ENCODE assay signal across 11 cellular contexts in genomic region chr11:120239713-120240640, GRCh38. TPM values are rescaled to one million over a fixed set of nuclear protein-coding genes. Genes with fewer than 3 reads are reported as not detected.
A peak's percentile ranks its signal among the peaks of the same experiment; 100 is the strongest.
DNase-seq lines count a peak whose midpoint lies in the region; ATAC-seq and TF ChIP-seq lines count a peak whose summit lies in the region.
"Had no signal": no experiment of that assay in that cellular context is flagged by ENCODE, and none has a peak within 500 bp of the region (broad histone marks: within the 10 kb centered on the region; RNA-seq: fewer than 3 reads in every experiment).

Gene POU2F3, plus strand, starts transcription at chr11:120240140. Its CDS starts 204 bp downstream, at chr11:120240344.

- no CpG with 5 or more reads among the region's 66 CpGs for WGBS in mesendoderm (ENCODE audit: extremely low coverage, insufficient coverage, low lambda C conversion rate)

- no TSS peak for BruUV-seq in Caco-2 (replicated peaks; lab: Mats Ljungman, UMichigan)

- no peak within 1 kb of the TSS for H4K8ac ChIP-seq in mesendoderm (ENCODE audit: low read depth, low read length)

- H3K4me3 ChIP-seq in Caco-2 (ENCODE audit: low read depth, low read length) (peak within 1 kb of the TSS; percentile 18), HEK293 (ENCODE audit: low read depth, low read length) (peak within 1 kb of the TSS; percentile 12; the same call in 1 of the 2 replicates), choroid plexus epithelial cell (ENCODE audit: low read depth, low read length) (no peak within 1 kb of the TSS), mesendoderm (ENCODE audit: low read length) (no peak within 1 kb of the TSS)

- H3K4me1 ChIP-seq in Caco-2: peaks cover 6% of the 10 kb centered on the region
- no peaks in the 10 kb centered on the region for H3K4me1 ChIP-seq in HEK293 (ENCODE audit: control insufficient read depth, insufficient read depth, low read length)
- no peaks in the 10 kb centered on the region for H3K4me1 ChIP-seq in mesendoderm (ENCODE audit: control insufficient read depth, low read depth, low read length)

- no peaks in the 10 kb centered on the region for H3K4me1 Mint-ChIP-seq in Caco-2 (ENCODE audit: low read depth, unreplicated experiment)
- H3K4me1 Mint-ChIP-seq in effector memory CD8-positive, alpha-beta T cell (ENCODE audit: low read depth in 2 of 2): peaks cover 0 to 5% of the 10 kb centered on the region in 2 donors

- H2BK5ac ChIP-seq in mesendoderm (ENCODE audit: low read length): no peak within 1 kb of the TSS

- H3K9me3 Mint-ChIP-seq in Caco-2 (ENCODE audit: unreplicated experiment): no peaks in the 10 kb centered on the region
- no peaks in the 10 kb centered on the region for H3K9me3 Mint-ChIP-seq in effector memory CD8-positive, alpha-beta T cell
- H3K9me3 Mint-ChIP-seq: activated B cell treated with CpG ODN at 0.5 μM for 24 hours had no signal

- H3K56ac ChIP-seq in mesendoderm (ENCODE audit: low read length): peak within 1 kb of the TSS; percentile 61

- no peak within 1 kb of the TSS for H3K9ac ChIP-seq in mesendoderm (ENCODE audit: low read length)

- H2BK15ac ChIP-seq in mesendoderm (replicated peaks; ENCODE audit: low read depth): no peak within 1 kb of the TSS

- H2AK5ac ChIP-seq in mesendoderm (ENCODE audit: low read length): no peak within 1 kb of the TSS

- H4K5ac ChIP-seq in mesendoderm (ENCODE audit: low read length): no peak within 1 kb of the TSS

- H3K9me3 ChIP-seq in Caco-2 (no peaks in the 10 kb centered on the region), HEK293 (ENCODE audit: control insufficient read depth, insufficient read depth, low read depth, low read length) (no peaks in the 10 kb centered on the region)

- peaks cover 9% of the 10 kb centered on the region for H3K36me3 Mint-ChIP-seq in Caco-2 (ENCODE audit: insufficient read depth, unreplicated experiment)
- H3K36me3 Mint-ChIP-seq in effector memory CD8-positive, alpha-beta T cell (ENCODE audit: insufficient read depth): peaks cover 3% of the 10 kb centered on the region

- H3K27ac Mint-ChIP-seq in Caco-2 (ENCODE audit: unreplicated experiment): no peak within 1 kb of the TSS
- no peak within 1 kb of the TSS for H3K27ac Mint-ChIP-seq in effector memory CD8-positive, alpha-beta T cell
- H3K27ac Mint-ChIP-seq: activated B cell treated with CpG ODN at 0.5 μM for 24 hours had no signal

- H3K4ac ChIP-seq in mesendoderm (ENCODE audit: low read depth, low read length): no peak within 1 kb of the TSS

- no peaks in the 10 kb centered on the region for H3K79me2 ChIP-seq in mesendoderm (ENCODE audit: control insufficient read depth, insufficient read depth, low read length)

- intact Hi-C loops in Caco-2 (cut with micrococcal nuclease; ENCODE audit: unreplicated experiment): no loop called here
- intact Hi-C loops in sciatic nerve (cut with DNase I): loop anchor here (5.0 kb wide), 1 partner anchor 62 kb away; no protein-coding TSS in a partner anchor

- H3K27me3 Mint-ChIP-seq in Caco-2 (ENCODE audit: insufficient read depth, unreplicated experiment): peaks cover 29% of the 10 kb centered on the region
- H3K27me3 Mint-ChIP-seq in effector memory CD8-positive, alpha-beta T cell: peaks cover 65 to 97% of the 10 kb centered on the region in 2 donors

- H3K18ac ChIP-seq in mesendoderm (ENCODE audit: low read length): no peak within 1 kb of the TSS

- H3K4me2 ChIP-seq in mesendoderm (ENCODE audit: low read length): peak within 1 kb of the TSS; percentile 57

- POLR2A ChIA-PET in Caco-2 (lab: Charles Lee) (interaction anchor here (0.6 kb wide), 1 partner anchor 63 kb away, joined by 5 read pairs; no protein-coding TSS in a partner anchor), HEK293 (lab: Yijun Ruan, JAX) (no interaction called here)

- TF ChIP-seq CTCF in Caco-2 (IDR thresholded peaks at IDR 0.05; ENCODE audit: insufficient read depth in 1 of 2, low read depth in 1 of 2, low read length in 1 of 2, severe bottlenecking in 1 of 2, unreplicated experiment in 1 of 2) (peak; percentile 20 to 54), HEK293 (tag by site-specific recombination; IDR thresholded peaks at IDR 0.05) (0 out of 2 replicates have a peak, but pooled peaks have one; percentile 43), choroid plexus epithelial cell (conservative IDR thresholded peaks at IDR 0.05; ENCODE audit: low read depth, low read length) (peak; percentile 37)

- H2BK120ac ChIP-seq in mesendoderm (ENCODE audit: low read depth, low read length): no peak within 1 kb of the TSS

- H3K4me3 Mint-ChIP-seq in Caco-2 (ENCODE audit: unreplicated experiment): peak within 1 kb of the TSS; percentile 56
- H3K4me3 Mint-ChIP-seq in effector memory CD8-positive, alpha-beta T cell: no peak within 1 kb of the TSS
- H3K4me3 Mint-ChIP-seq: activated B cell treated with CpG ODN at 0.5 μM for 24 hours had no signal

- no peaks in the 10 kb centered on the region for H3K79me1 ChIP-seq in mesendoderm (ENCODE audit: low read length)

- peaks cover 9% of the 10 kb centered on the region for H3K27me3 ChIP-seq in Caco-2 (replicated peaks; ENCODE audit: control insufficient read depth, insufficient read depth, low read length)
- no peaks in the 10 kb centered on the region for H3K27me3 ChIP-seq in mesendoderm (ENCODE audit: insufficient read depth, low read length, poor library complexity)

- H3K36me3 ChIP-seq in Caco-2 (ENCODE audit: control insufficient read depth, insufficient read depth, low read length) (no peaks in the 10 kb centered on the region), HEK293 (ENCODE audit: control insufficient read depth in 2 of 2, insufficient read depth in 1 of 2, low read length in 2 of 2) (no peaks in the 10 kb centered on the region), mesendoderm (ENCODE audit: control insufficient read depth, insufficient read depth, low read length) (no peaks in the 10 kb centered on the region)

- CTCF ChIA-PET in Caco-2 (lab: Charles Lee): interaction anchor here (0.6 to 12.8 kb wide), 5 partner anchors 34 to 191 kb away, joined by 3 to 246 read pairs (median 4); no protein-coding TSS in a partner anchor
- CTCF ChIA-PET in HEK293 (lab: Yijun Ruan, JAX): interaction anchor here (0.6 to 2.2 kb wide), 7 partner anchors 30 to 436 kb away, joined by 3 to 25 read pairs (median 4); no protein-coding TSS in a partner anchor

- DNase-seq in Caco-2 (peak in 1 of 2 experiments; percentile 69), choroid plexus epithelial cell (ENCODE audit: low read depth) (no peak), mesendoderm (peak; percentile 56), epidermal melanocyte (ENCODE audit: insufficient read length, low spot score) (no peak), sciatic nerve (ENCODE audit: low spot score) (no peak)
- DNase-seq in effector memory CD8-positive, alpha-beta T cell: no peak
- no peak for DNase-seq in activated effector memory CD4-positive, alpha-beta T cell treated with anti-CD3 and anti-CD28 coated beads, Interleukin-2, amount 50 U/mL, for 16 hours
- DNase-seq: activated B cell treated with CpG ODN at 0.5 μM for 24 hours; NK-92 treated with Interleukin-12 subunit alpha and Interleukin-12 subunit beta, amount 100 ng/mL, for 24 hours had no signal

- no peak within 1 kb of the TSS for H3K27ac ChIP-seq in HEK293 (ENCODE audit: extremely low read depth, low read depth, low read length)
- no peak within 1 kb of the TSS for H3K27ac ChIP-seq in mesendoderm (ENCODE audit: low read depth, low read length)

- H3K23ac ChIP-seq in mesendoderm (ENCODE audit: low read length): no peak within 1 kb of the TSS

- no peak for ATAC-seq in effector memory CD8-positive, alpha-beta T cell (replicated peaks)
- no peak for ATAC-seq in sciatic nerve

TF ChIP-seq in HEK293, 187 proteins besides CTCF, POLR2A, EP300 and RAD21:
- TF ChIP-seq ZNF2 (tag by site-specific recombination; IDR thresholded peaks at IDR 0.05) (0 out of 2 replicates have a peak, but pooled peaks have one; percentile 39), SCRT1 (tag by site-specific recombination; IDR thresholded peaks at IDR 0.05; ENCODE audit: borderline replicate concordance) (peak; percentile 55; the same call in 1 of the 2 replicates), SCRT2 (tag by site-specific recombination; IDR thresholded peaks at IDR 0.05) (peak; percentile 91), ZNF747 (tag by site-specific recombination; IDR thresholded peaks at IDR 0.05) (no peak)

RNA-seq across cellular contexts. Expression of gene POU2F3, which starts in this region (rescaled TPM):
- total RNA-seq in Caco-2 (2022) (not detected in 2 replicates), sciatic nerve (not detected)
- polyA plus RNA-seq in mesendoderm (2013, experiment 1 of 2): 0.51 TPM
- polyA plus RNA-seq in mesendoderm (2013, experiment 2 of 2): 0.57 TPM
- total RNA-seq: activated B cell treated with CpG ODN at 0.5 μM for 24 hours, osteocyte had no signal

Comparison
In these comparisons a context has a peak if more than half of its experiments do, and no peak if none do; other contexts are left out.
1. H3K4me3 ChIP-seq: peak in Caco-2 (single experiment) and HEK293 (single experiment); none in choroid plexus epithelial cell (single experiment) and mesendoderm (single experiment).
2. Peak in every context shown above with its lines, with median percentiles within 50 percentile points of each other: CTCF ChIP-seq.